ENCODE assay signal across 14 cellular contexts in genomic region chr3:49721165-49721860, GRCh38. TPM values are rescaled to one million over a fixed set of nuclear protein-coding genes. Genes with fewer than 3 reads are reported as not detected.
A peak's percentile ranks its signal among the peaks of the same experiment; 100 is the strongest.
DNase-seq lines count a peak whose midpoint lies in the region; ATAC-seq, FAIRE-seq and TF ChIP-seq lines count a peak whose summit lies in the region.
"Had no signal": no experiment of that assay in that cellular context is flagged by ENCODE, and none has a peak within 500 bp of the region (broad histone marks: within the 10 kb centered on the region; RNA-seq: fewer than 3 reads in every experiment).

No MANE protein-coding gene starts in this region.

- no peak for TF ChIP-seq RAD21 in SK-N-SH (IDR thresholded peaks at IDR 0.05; ENCODE audit: low read length)

- POLR2A ChIA-PET in SK-N-SH (lab: Yijun Ruan, JAX) (interaction anchor here (0.6 kb wide), 1 partner anchor 82 kb away, joined by 3 read pairs; the partner anchor contains the start of gene INKA1), Caco-2 (lab: Charles Lee) (no interaction called here)

- H3K9me3 Mint-ChIP-seq in Caco-2 (ENCODE audit: unreplicated experiment) (no peaks in the 10 kb centered on the region), natural killer cell (no peaks in the 10 kb centered on the region)
- no peaks in the 10 kb centered on the region for H3K9me3 Mint-ChIP-seq in activated naive CD8-positive, alpha-beta T cell treated with anti-CD3 and anti-CD28 coated beads for 36 hours
- H3K9me3 Mint-ChIP-seq: nephron progenitor cell had no signal

- H3K79me2 ChIP-seq in SK-N-SH (ENCODE audit: insufficient read depth): peaks cover 15% of the 10 kb centered on the region

- no peak for TF ChIP-seq CTCF in SK-N-SH (IDR thresholded peaks at IDR 0.05)
- no peak for TF ChIP-seq CTCF in Caco-2 (IDR thresholded peaks at IDR 0.05; ENCODE audit: insufficient read depth in 1 of 2, low read depth in 1 of 2, low read length in 1 of 2, severe bottlenecking in 1 of 2, unreplicated experiment in 1 of 2)
- no peak for TF ChIP-seq CTCF in natural killer cell (IDR thresholded peaks at IDR 0.05)

- FAIRE-seq in GM12892 (lab: Jason Lieb, UNC): no peak

- H4K20me1 ChIP-seq in SK-N-SH (ENCODE audit: insufficient read depth): no peaks in the 10 kb centered on the region

- H3K4me3 ChIP-seq in SK-N-SH (ENCODE audit: low read depth in 2 of 2, low read length in 1 of 2) (no peak overlapping the region), Caco-2 (ENCODE audit: low read depth, low read length) (no peak overlapping the region)

- no peak for TF ChIP-seq POLR2A in GM12892 (IDR thresholded peaks at IDR 0.05; ENCODE audit: low read depth, low read length)

- no TSS peak for BruUV-seq in Caco-2 (replicated peaks; lab: Mats Ljungman, UMichigan)

- H3K9me3 ChIP-seq in SK-N-SH: no peaks in the 10 kb centered on the region
- no peaks in the 10 kb centered on the region for H3K9me3 ChIP-seq in Caco-2

- no peak overlapping the region for H3K27ac ChIP-seq in SK-N-SH (ENCODE audit: low read depth in 2 of 2, low read length in 1 of 2)

- no peak overlapping the region for H2AFZ ChIP-seq in SK-N-SH (ENCODE audit: low read depth)

- H3K4me2 ChIP-seq in SK-N-SH: no peak overlapping the region

- H3K27me3 Mint-ChIP-seq in Caco-2 (ENCODE audit: insufficient read depth, unreplicated experiment): no peaks in the 10 kb centered on the region
- H3K27me3 Mint-ChIP-seq in activated naive CD8-positive, alpha-beta T cell treated with anti-CD3 and anti-CD28 coated beads for 36 hours: peaks cover 2% of the 10 kb centered on the region
- H3K27me3 Mint-ChIP-seq in natural killer cell (ENCODE audit: low read depth in 2 of 2): no peaks in the 10 kb centered on the region

- H3K9ac ChIP-seq in SK-N-SH: no peak overlapping the region

- TF ChIP-seq EP300 in SK-N-SH (IDR thresholded peaks at IDR 0.05; ENCODE audit: borderline replicate concordance in 1 of 2, low read depth in 1 of 2, low read length in 1 of 2): no peak

- CTCF ChIA-PET in SK-N-SH (lab: Yijun Ruan, JAX) (interaction anchor here (1.3 to 7.9 kb wide), 5 partner anchors 10 to 182 kb away, joined by 4 to 76 read pairs (median 16); no protein-coding TSS in a partner anchor), Caco-2 (lab: Charles Lee) (interaction anchor here (0.5 kb wide), 2 partner anchors 473 to 600 kb away, joined by 3 to 4 read pairs; no protein-coding TSS in a partner anchor)

- H3K4me1 ChIP-seq in SK-N-SH (ENCODE audit: control insufficient read depth in 1 of 2, insufficient read depth in 2 of 2, low read depth in 1 of 2, low read length in 1 of 2) (peaks cover 8 to 32% of the 10 kb centered on the region in 2 experiments; a peak in 2 of 4 replicates), Caco-2 (peaks cover 9% of the 10 kb centered on the region)

- ATAC-seq in SK-N-SH treated with all-trans-retinoic acid at 6 μM for 48 hours: no peak
- ATAC-seq in natural killer cell: no peak

- H3K36me3 ChIP-seq in SK-N-SH (replicated peaks in 1 of 2; ENCODE audit: control insufficient read depth in 1 of 2, insufficient read depth in 2 of 2, low read length in 1 of 2): peaks cover 0 to 41% of the 10 kb centered on the region in 2 experiments
- peaks cover 1% of the 10 kb centered on the region for H3K36me3 ChIP-seq in Caco-2 (ENCODE audit: control insufficient read depth, insufficient read depth, low read length)

- no peaks in the 10 kb centered on the region for H3K27me3 ChIP-seq in SK-N-SH (ENCODE audit: insufficient read depth)
- no peaks in the 10 kb centered on the region for H3K27me3 ChIP-seq in Caco-2 (replicated peaks; ENCODE audit: control insufficient read depth, insufficient read depth, low read length)

- DNase-seq in SK-N-SH (no peak), Caco-2 (peak in 1 of 2 experiments; percentile 32), natural killer cell (no peak), SIG-M5 (lab: John Stamatoyannopoulos, UW) (no peak), KG1 (lab: John Stamatoyannopoulos, UW) (no peak), GM12892 (ENCODE audit: insufficient read length) (no peak)
- no peak for DNase-seq in activated naive CD8-positive, alpha-beta T cell treated with anti-CD3 and anti-CD28 coated beads for 36 hours
- DNase-seq: 8988T, activated gamma-delta T cell treated with Interleukin-2 at 50 U/mL for 16 hours, cerebellar nuclear complex, HCEC 1CT, NCI-H2171, nephron progenitor cell had no signal

- H3K36me3 Mint-ChIP-seq in Caco-2 (ENCODE audit: insufficient read depth, unreplicated experiment): peaks cover 69% of the 10 kb centered on the region
- peaks cover 22% of the 10 kb centered on the region for H3K36me3 Mint-ChIP-seq in activated naive CD8-positive, alpha-beta T cell treated with anti-CD3 and anti-CD28 coated beads for 36 hours
- no peaks in the 10 kb centered on the region for H3K36me3 Mint-ChIP-seq in natural killer cell

- intact Hi-C loops in Caco-2 (cut with micrococcal nuclease; ENCODE audit: unreplicated experiment) (loop anchor here (5.0 kb wide), 1 partner anchor 66 kb away; the partner anchor contains the start of gene IP6K1), natural killer cell (cut with micrococcal nuclease) (no loop called here)

- peaks cover 7% of the 10 kb centered on the region for H3K4me1 Mint-ChIP-seq in Caco-2 (ENCODE audit: low read depth, unreplicated experiment)
- peaks cover 29% of the 10 kb centered on the region for H3K4me1 Mint-ChIP-seq in activated naive CD8-positive, alpha-beta T cell treated with anti-CD3 and anti-CD28 coated beads for 36 hours
- peaks cover 34 to 46% of the 10 kb centered on the region in 2 donors for H3K4me1 Mint-ChIP-seq in natural killer cell

- 92% methylated on average over 7 of the region's 9 CpGs for WGBS in SK-N-SH (ENCODE audit: low lambda C conversion rate)

- peak overlapping the region; percentile 45 for H3K4me3 Mint-ChIP-seq in Caco-2 (ENCODE audit: unreplicated experiment)
- H3K4me3 Mint-ChIP-seq in activated naive CD8-positive, alpha-beta T cell treated with anti-CD3 and anti-CD28 coated beads for 36 hours: no peak overlapping the region
- H3K4me3 Mint-ChIP-seq in natural killer cell: peak overlapping the region; percentile 13

- no peak overlapping the region for H3K27ac Mint-ChIP-seq in Caco-2 (ENCODE audit: unreplicated experiment)
- H3K27ac Mint-ChIP-seq in activated naive CD8-positive, alpha-beta T cell treated with anti-CD3 and anti-CD28 coated beads for 36 hours: peak overlapping the region; percentile 59
- peak overlapping the region; percentile 29 to 93 for H3K27ac Mint-ChIP-seq in natural killer cell
- H3K27ac Mint-ChIP-seq: nephron progenitor cell had no signal

- H3K9me2 ChIP-seq in SK-N-SH: no peaks in the 10 kb centered on the region

- H3F3A ChIP-seq in SK-N-SH (replicated peaks; ENCODE audit: insufficient read depth): peaks cover 14% of the 10 kb centered on the region

TF ChIP-seq in SK-N-SH, 30 proteins besides CTCF, POLR2A, EP300 and RAD21 (continues in another document):
- TF ChIP-seq JUND (IDR thresholded peaks at IDR 0.05): no peak

TF ChIP-seq in SK-N-SH treated with all-trans-retinoic acid at 6 μM for 48 hours, 23 proteins besides CTCF, POLR2A, EP300 and RAD21 (continues in another document):
- TF ChIP-seq ZC3H10 (CRISPR knock-in tag; IDR thresholded peaks at IDR 0.05) (no peak), ZFP30 (CRISPR knock-in tag; IDR thresholded peaks at IDR 0.05) (no peak), ESRRG (CRISPR knock-in tag; IDR thresholded peaks at IDR 0.05) (no peak), CSDC2 (CRISPR knock-in tag; IDR thresholded peaks at IDR 0.05) (no peak), TCF4 (CRISPR knock-in tag; IDR thresholded peaks at IDR 0.05; ENCODE audit: borderline replicate concordance) (no peak), RARB (CRISPR knock-in tag; IDR thresholded peaks at IDR 0.05) (no peak), BACH2 (CRISPR knock-in tag; IDR thresholded peaks at IDR 0.05; ENCODE audit: borderline replicate concordance) (no peak), TOX (CRISPR knock-in tag; IDR thresholded peaks at IDR 0.05; ENCODE audit: borderline replicate concordance) (no peak), PPARA (CRISPR knock-in tag; IDR thresholded peaks at IDR 0.05; ENCODE audit: borderline replicate concordance) (no peak)

RNA-seq across cellular contexts. Expression of gene AMIGO3, which starts 1.8 kb away (rescaled TPM):
- 1.1 and 1.2 TPM in 2 replicates for polyA plus RNA-seq in SK-N-SH (2012; rRNA removed)
- polyA plus RNA-seq in SK-N-SH (2012; cell fraction: cytosol; rRNA removed): 0.66 TPM in 1 of 2 replicates, not detected in the other
- 5.8 and 6.5 TPM in 2 replicates for polyA plus RNA-seq in SK-N-SH (2012; cell fraction: nucleus; rRNA removed)
- total RNA-seq in Caco-2 (2022): not detected in 2 replicates
- not detected for total RNA-seq in activated naive CD8-positive, alpha-beta T cell treated with anti-CD3 and anti-CD28 coated beads for 36 hours
- total RNA-seq in natural killer cell: 1 to 10 TPM in 2 of 3 donors, not detected in 1; 1.3 to 1.9 TPM
- 0.53 TPM for polyA plus RNA-seq in GM12892 (2012; ENCODE audit: missing spikeins)

RNA-seq across cellular contexts. Expression of gene GMPPB, which starts 2.4 kb away (rescaled TPM):
- polyA plus RNA-seq in SK-N-SH (2012; rRNA removed): 25.1 and 28.3 TPM in 2 replicates
- 9.2 and 16.1 TPM in 2 replicates for polyA plus RNA-seq in SK-N-SH (2012; cell fraction: cytosol; rRNA removed)
- 47.8 and 50.9 TPM in 2 replicates for polyA plus RNA-seq in SK-N-SH (2012; cell fraction: nucleus; rRNA removed)
- 26.2 and 26.5 TPM in 2 replicates for total RNA-seq in Caco-2 (2022)
- 10 to 100 TPM; 43.0 to 43.6 TPM for total RNA-seq in activated naive CD8-positive, alpha-beta T cell treated with anti-CD3 and anti-CD28 coated beads for 36 hours
- 10 to 100 TPM; 24.1 to 28.9 (median 27.5) TPM for total RNA-seq in natural killer cell
- 14.0 TPM for polyA plus RNA-seq in GM12892 (2012; ENCODE audit: missing spikeins)

RNA-seq across cellular contexts. Expression of gene RNF123, which starts 32.0 kb away (rescaled TPM):
- 48.1 and 53.3 TPM in 2 replicates for polyA plus RNA-seq in SK-N-SH (2012; rRNA removed)
- polyA plus RNA-seq in SK-N-SH (2012; cell fraction: cytosol; rRNA removed): 15.5 and 21.9 TPM in 2 replicates
- 151 and 186 TPM in 2 replicates for polyA plus RNA-seq in SK-N-SH (2012; cell fraction: nucleus; rRNA removed)
- total RNA-seq in Caco-2 (2022) (45.2 and 50.3 TPM in 2 replicates), natural killer cell (10 to 100 TPM; 48.5 to 58.7 (median 55.6) TPM)
- total RNA-seq in activated naive CD8-positive, alpha-beta T cell treated with anti-CD3 and anti-CD28 coated beads for 36 hours: 10 to 100 TPM; 32.4 to 35.5 TPM
- polyA plus RNA-seq in GM12892 (2012; ENCODE audit: missing spikeins): 6.4 TPM

RNA-seq across cellular contexts. Expression of gene MST1, which starts 32.0 kb away (rescaled TPM):
- 35.1 and 46.3 TPM in 2 replicates for polyA plus RNA-seq in SK-N-SH (2012; rRNA removed)
- 2.8 and 4.5 TPM in 2 replicates for polyA plus RNA-seq in SK-N-SH (2012; cell fraction: cytosol; rRNA removed)
- 411 and 496 TPM in 2 replicates for polyA plus RNA-seq in SK-N-SH (2012; cell fraction: nucleus; rRNA removed)
- total RNA-seq in Caco-2 (2022) (12.6 and 15.4 TPM in 2 replicates), natural killer cell (10 to 100 TPM in 2 of 3 donors, 1 to 10 TPM in 1; 9.5 to 19.1 (median 15.2) TPM)
- total RNA-seq in activated naive CD8-positive, alpha-beta T cell treated with anti-CD3 and anti-CD28 coated beads for 36 hours: 1 to 10 TPM; 6.7 to 8.4 TPM
- polyA plus RNA-seq in GM12892 (2012; ENCODE audit: missing spikeins): 14.4 TPM

RNA-seq across cellular contexts. Expression of gene APEH, which starts 47.2 kb away (rescaled TPM):
- polyA plus RNA-seq in SK-N-SH (2012; rRNA removed): 112 and 122 TPM in 2 replicates
- polyA plus RNA-seq in SK-N-SH (2012; cell fraction: cytosol; rRNA removed): 61.5 and 82.7 TPM in 2 replicates
- polyA plus RNA-seq in SK-N-SH (2012; cell fraction: nucleus; rRNA removed): 196 and 200 TPM in 2 replicates
- 236 and 279 TPM in 2 replicates for total RNA-seq in Caco-2 (2022)
- total RNA-seq in activated naive CD8-positive, alpha-beta T cell treated with anti-CD3 and anti-CD28 coated beads for 36 hours: 100 to 1,000 TPM; 173 to 189 TPM
- 10 to 100 TPM; 62.8 to 95.7 (median 77.5) TPM for total RNA-seq in natural killer cell
- polyA plus RNA-seq in GM12892 (2012; ENCODE audit: missing spikeins): 70.3 TPM
